ENCODE assay signal across 8 cellular contexts in genomic region chr1:24849653-24850295, GRCh38.
DNase-seq lines count a peak whose midpoint lies in the region; ATAC-seq and TF ChIP-seq lines count a peak whose summit lies in the region.

No MANE protein-coding gene starts in this region.

- no peaks in the 10 kb centered on the region for H3K9me3 Mint-ChIP-seq in T-helper 1 cell treated with Interleukin-12 subunit alpha and Interleukin-12 subunit beta and Interleukin-4 antibody, amounts not matched to agents 30 μg/mL and 1 μg/mL, for 36 hours

- H3K27me3 Mint-ChIP-seq in T-helper 1 cell treated with Interleukin-12 subunit alpha and Interleukin-12 subunit beta and Interleukin-4 antibody, amounts not matched to agents 30 μg/mL and 1 μg/mL, for 36 hours (ENCODE audit: low read depth): peaks cover 52% of the 10 kb centered on the region

- ATAC-seq in GM18861 (IDR thresholded peaks at IDR 0.05; ENCODE audit: unreplicated experiment): no peak

- peak; percentile 25 for DNase-seq in AG10803 (ENCODE audit: low read depth)
- DNase-seq in foreskin fibroblast: peak in 1 of 2 donors; percentile 35
- DNase-seq in 8988T: no peak
- no peak for DNase-seq in NCI-H1930 (lab: John Stamatoyannopoulos, UW)
- DNase-seq in SKM-1 (lab: John Stamatoyannopoulos, UW; ENCODE audit: unreplicated experiment): no peak

- peaks cover 13% of the 10 kb centered on the region for H3K4me1 Mint-ChIP-seq in T-helper 1 cell treated with Interleukin-12 subunit alpha and Interleukin-12 subunit beta and Interleukin-4 antibody, amounts not matched to agents 30 μg/mL and 1 μg/mL, for 36 hours (ENCODE audit: low read depth)

- H3K4me3 Mint-ChIP-seq in T-helper 1 cell treated with Interleukin-12 subunit alpha and Interleukin-12 subunit beta and Interleukin-4 antibody, amounts not matched to agents 30 μg/mL and 1 μg/mL, for 36 hours: peak overlapping the region; percentile 39

- no peak overlapping the region for H3K4me3 ChIP-seq in AG10803 (ENCODE audit: low read length)
- H3K4me3 ChIP-seq in foreskin fibroblast (ENCODE audit: low read depth in 1 of 2, low read length in 2 of 2): no peak overlapping the region

- no peaks in the 10 kb centered on the region for H3K36me3 Mint-ChIP-seq in T-helper 1 cell treated with Interleukin-12 subunit alpha and Interleukin-12 subunit beta and Interleukin-4 antibody, amounts not matched to agents 30 μg/mL and 1 μg/mL, for 36 hours (ENCODE audit: low read depth)

- H3K27ac Mint-ChIP-seq in T-helper 1 cell treated with Interleukin-12 subunit alpha and Interleukin-12 subunit beta and Interleukin-4 antibody, amounts not matched to agents 30 μg/mL and 1 μg/mL, for 36 hours: no peak overlapping the region

- TF ChIP-seq CTCF in AG10803 (conservative IDR thresholded peaks at IDR 0.05; ENCODE audit: low read length): peak; percentile 40
- TF ChIP-seq CTCF in GM12874 (IDR thresholded peaks at IDR 0.05; ENCODE audit: insufficient read depth, low read depth, low read length): peak; percentile 54
- TF ChIP-seq CTCF in foreskin fibroblast (IDR thresholded peaks at IDR 0.05; ENCODE audit: low read depth, low read length): peak; percentile 9
